Comparison of ENCODE assay signal across 8 cellular contexts in genomic region chr13:19959141-19959830, GRCh38. TPM values are rescaled to one million over a fixed set of nuclear protein-coding genes. Genes with fewer than 3 reads are reported as not detected.
DNase-seq lines count a peak whose midpoint lies in the region; ATAC-seq, FAIRE-seq and TF ChIP-seq lines count a peak whose summit lies in the region.

No MANE protein-coding gene starts in this region.

- H3K4me1 Mint-ChIP-seq in astrocyte (ENCODE audit: low read depth, unreplicated experiment): peaks cover 9% of the 10 kb centered on the region

- H3K4me2 ChIP-seq in astrocyte (ENCODE audit: low read length): peak overlapping the region; percentile 97

- H3K4me1 ChIP-seq in astrocyte (ENCODE audit: insufficient read depth, low read length) (peaks cover 18% of the 10 kb centered on the region), iPS DF 6.9 (ENCODE audit: control insufficient read depth, insufficient read depth, low read length) (no peaks in the 10 kb centered on the region), gastrocnemius medialis (peaks cover 17 to 37% of the 10 kb centered on the region in 2 donors)

- peak overlapping the region; percentile 94 for H3K9ac ChIP-seq in astrocyte (ENCODE audit: low read length)

- no peaks in the 10 kb centered on the region for H3K27me3 Mint-ChIP-seq in astrocyte (ENCODE audit: low read depth, unreplicated experiment)

- no peaks in the 10 kb centered on the region for H3K9me3 ChIP-seq in KOPT-K1 (ENCODE audit: insufficient read depth, low read length, poor library complexity, severe bottlenecking)
- no peaks in the 10 kb centered on the region for H3K9me3 ChIP-seq in astrocyte (ENCODE audit: insufficient read depth, low read depth, low read length)
- H3K9me3 ChIP-seq in iPS DF 6.9 (ENCODE audit: control insufficient read depth, insufficient read depth, low read length): no peaks in the 10 kb centered on the region
- H3K9me3 ChIP-seq in gastrocnemius medialis: no peaks in the 10 kb centered on the region

- H3K79me2 ChIP-seq in astrocyte (ENCODE audit: insufficient read depth, low read length): peaks cover 50% of the 10 kb centered on the region

- peaks cover 46% of the 10 kb centered on the region for H4K20me1 ChIP-seq in astrocyte (ENCODE audit: insufficient read depth, low read length)

- H3K36me3 ChIP-seq in KOPT-K1 (ENCODE audit: insufficient read depth, low read length) (peaks cover 38% of the 10 kb centered on the region), astrocyte (ENCODE audit: insufficient read depth, low read length) (no peaks in the 10 kb centered on the region), iPS DF 6.9 (ENCODE audit: control insufficient read depth, insufficient read depth, low read length) (no peaks in the 10 kb centered on the region; the same call in 1 of the 2 replicates), gastrocnemius medialis (peaks cover 0 to 19% of the 10 kb centered on the region in 2 donors)

- no peaks in the 10 kb centered on the region for H3K27me3 ChIP-seq in astrocyte (ENCODE audit: insufficient read depth, low read length)
- no peaks in the 10 kb centered on the region for H3K27me3 ChIP-seq in iPS DF 6.9 (ENCODE audit: control insufficient read depth, insufficient read depth, low read length)
- no peaks in the 10 kb centered on the region for H3K27me3 ChIP-seq in gastrocnemius medialis

- peak overlapping the region; percentile 95 for H3K4me3 Mint-ChIP-seq in astrocyte (ENCODE audit: unreplicated experiment)

- DNase-seq in SIG-M5 treated with dmso at 0.1 percent for 504 hours (lab: John Stamatoyannopoulos, UW; ENCODE audit: unreplicated experiment): peak; percentile 61
- no peak for DNase-seq in SIG-M5 (lab: John Stamatoyannopoulos, UW)
- DNase-seq in T-helper 22 cell (ENCODE audit: low read depth): peak; percentile 63
- DNase-seq in astrocyte (ENCODE audit: low read depth): peak; percentile 20
- DNase-seq in iPS DF 6.9 (ENCODE audit: low read depth, low spot score): no peak
- DNase-seq in gastrocnemius medialis: peak; percentile 17 to 42

- H3K36me3 Mint-ChIP-seq in astrocyte (ENCODE audit: low read depth, unreplicated experiment): no peaks in the 10 kb centered on the region

- TF ChIP-seq POLR2A in gastrocnemius medialis (IDR thresholded peaks at IDR 0.05): no peak

- peak overlapping the region; percentile 89 for H3K4me3 ChIP-seq in astrocyte (ENCODE audit: insufficient read depth, low read depth, low read length)
- peak overlapping the region; percentile 73 for H3K4me3 ChIP-seq in iPS DF 6.9 (ENCODE audit: low read length)
- H3K4me3 ChIP-seq in gastrocnemius medialis: peak overlapping the region; percentile 74 to 97 (median 86)

- intact Hi-C loops in gastrocnemius medialis (cut with DNase I; ENCODE audit: low total_unique reads): loop anchor here (5.0 kb wide), 1 partner anchor 818 kb away; no protein-coding TSS in a partner anchor

- peak overlapping the region; percentile 94 for H3K27ac Mint-ChIP-seq in astrocyte (ENCODE audit: unreplicated experiment)

- no peak for TF ChIP-seq CTCF in astrocyte (IDR thresholded peaks at IDR 0.05; ENCODE audit: insufficient read depth, low read depth, low read length)
- peak in 4 of 5 experiments; percentile 24 to 58 (median 37) for TF ChIP-seq CTCF in gastrocnemius medialis (IDR thresholded peaks at IDR 0.05 in 4 of 5, conservative IDR thresholded peaks at IDR 0.05 in 1 of 5)

- no CpG with 5 or more reads among the region's 61 CpGs for WGBS in iPS DF 6.9 (ENCODE audit: insufficient coverage, insufficient read length)

- peak overlapping the region; percentile 99 for H3K27ac ChIP-seq in KOPT-K1 (ENCODE audit: low read depth, low read length, poor library complexity, severe bottlenecking)
- H3K27ac ChIP-seq in astrocyte (ENCODE audit: low read depth, low read length): peak overlapping the region; percentile 90
- H3K27ac ChIP-seq in iPS DF 6.9 (ENCODE audit: low read length): no peak overlapping the region
- H3K27ac ChIP-seq in gastrocnemius medialis: peak overlapping the region; percentile 96 to 98 (median 97)

- FAIRE-seq in astrocyte (lab: Jason Lieb, UNC): no peak

- ATAC-seq in gastrocnemius medialis: peak; percentile 37 to 48
- ATAC-seq in GM18502 (IDR thresholded peaks at IDR 0.05; ENCODE audit: poor library complexity, unreplicated experiment): no peak

- peak overlapping the region; percentile 84 for H2AFZ ChIP-seq in astrocyte (ENCODE audit: low read depth, low read length)

- in situ Hi-C loops in gastrocnemius medialis (cut with MboI; ENCODE audit: low sequenced_read_pairs in 4 of 4): loop anchor here in 2 of 4 donors (25.0 kb wide), 2 partner anchors 97 to 322 kb away; partner anchors contain the start of genes MPHOSPH8 (in 1 of the 2) and ZMYM5 (in 1 of the 2)

- H3K9me3 Mint-ChIP-seq in astrocyte (ENCODE audit: unreplicated experiment): no peaks in the 10 kb centered on the region

RNA-seq across cellular contexts. Expression of gene ZMYM2, which starts 0.8 kb away (rescaled TPM):
- total RNA-seq in astrocyte (103 and 109 TPM in 2 replicates), gastrocnemius medialis (10 to 100 TPM; 35.3 to 58.4 (median 47.1) TPM)

Comparison
In these comparisons a context has a peak if more than half of its experiments do, and no peak if none do; other contexts are left out.
1. DNase-seq: peak in SIG-M5 treated with dmso at 0.1 percent for 504 hours (single experiment), T-helper 22 cell (single experiment), astrocyte (single experiment) and gastrocnemius medialis (2 of 2); none in SIG-M5 (single experiment) and iPS DF 6.9 (single experiment).
2. Peak in every context shown above with its lines, with median percentiles within 50 percentile points of each other: H3K4me3 ChIP-seq.